7 cellular contexts compared by ENCODE assay signal in genomic region chr1:1399187-1399869, GRCh38.
DNase-seq lines count a peak whose midpoint lies in the region; ATAC-seq and TF ChIP-seq lines count a peak whose summit lies in the region.

Gene CCNL2 (minus strand): TSS chr1:1399335. CDS start chr1:1399306, 29 bp downstream.

- DNase-seq in NCI-H2029 treated with DMSO at 0.1 percent for 48 hours (lab: John Stamatoyannopoulos, UW), result peak; percentile 46
- peak; percentile 99 for DNase-seq in T-helper 9 cell
- peak; percentile 100 for DNase-seq in astrocyte of the hippocampus (ENCODE audit: low read depth, low spot score)
- DNase-seq in hippocampal formation (lab: John Stamatoyannopoulos, UW), result peak; percentile 96 to 98
- DNase-seq in retinal pigment epithelial cell (ENCODE audit: low read depth), result peak; percentile 91

- ATAC-seq in GM18508 (IDR thresholded peaks at IDR 0.05; ENCODE audit: insufficient read depth, unreplicated experiment) (peak; percentile 64), HG03025 (IDR thresholded peaks at IDR 0.05; ENCODE audit: low FRiP score, unreplicated experiment) (peak; percentile 85)

- H3K4me3 ChIP-seq in retinal pigment epithelial cell (ENCODE audit: low read length), result peak within 1 kb of the TSS; percentile 94

- TF ChIP-seq CTCF in retinal pigment epithelial cell (conservative IDR thresholded peaks at IDR 0.05; ENCODE audit: low read depth, low read length), result peak; percentile 45

Comparison
In these comparisons a context has a peak if more than half of its experiments do, and no peak if none do; other contexts are left out.
1. Peak in every context shown above with its lines: DNase-seq, ATAC-seq and H3K4me3 ChIP-seq.
2. DNase-seq: peak in every context shown above with its lines; median percentile 100 in astrocyte of the hippocampus; 99 in T-helper 9 cell; 97 in hippocampal formation; 91 in retinal pigment epithelial cell; 46 in NCI-H2029 treated with DMSO at 0.1 percent for 48 hours.